Comparison of ENCODE assay signal across 15 cellular contexts in the genomic region with DNA sequence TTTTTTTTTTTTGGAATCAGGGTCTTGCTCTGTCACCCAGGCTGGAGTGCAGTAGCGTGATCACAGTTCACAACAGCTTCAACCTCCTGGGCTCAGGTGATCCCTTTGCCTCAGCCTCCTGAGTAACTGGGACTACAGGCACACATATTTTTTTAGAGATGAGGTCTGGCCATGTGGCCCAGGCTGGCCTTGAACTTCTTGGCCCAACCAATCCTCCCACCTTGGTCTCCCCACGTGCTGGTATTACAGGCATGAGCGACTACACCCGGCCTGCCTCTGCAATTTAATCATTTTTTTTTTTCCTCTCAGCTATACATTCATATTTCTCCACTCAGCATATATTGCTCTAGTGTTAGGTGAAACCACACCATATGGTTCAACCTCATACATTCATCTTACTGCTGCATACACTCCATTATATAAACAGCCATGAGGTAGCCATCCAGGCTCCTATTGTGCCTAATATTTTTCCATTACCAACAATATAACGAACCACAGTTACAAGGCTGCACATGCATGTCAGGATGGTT.
"Had no signal": no experiment of that assay in that cellular context is flagged by ENCODE, and none has a peak within 500 bp of the region (broad histone marks: within the 10 kb centered on the region; RNA-seq: fewer than 3 reads in every experiment).

No MANE protein-coding gene starts in this region.

- H3K27ac Mint-ChIP-seq: activated B cell treated with CpG ODN at 0.5 μM for 24 hours; activated CD8-positive, alpha-beta T cell treated with anti-CD3 and anti-CD28 coated beads for 36 hours; activated naive CD8-positive, alpha-beta T cell treated with anti-CD3 and anti-CD28 coated beads for 36 hours; activated T-helper 1 cell treated with anti-CD3 and anti-CD28 coated beads, Interleukin-12 subunit alpha, Interleukin-12 subunit beta, Interleukin-2, Interleukin-4 antibody, amounts not matched to agents 30 ng/mL and 10 ng/mL and 1 ng/mL, durations not matched to agents 14 hours and 24 hours and 36 hours; nephron progenitor cell had no signal

- DNase-seq: activated B cell treated with CpG ODN at 0.5 μM for 24 hours; activated CD4-positive, alpha-beta T cell treated with anti-CD3 and anti-CD28 coated beads for 48 hours; activated CD8-positive, alpha-beta memory T cell treated with anti-CD3 and anti-CD28 coated beads, Interleukin-2, amount 50 U/mL, for 4 hours; activated naive CD8-positive, alpha-beta T cell treated with anti-CD3 and anti-CD28 coated beads for 36 hours; cortex of kidney; effector memory CD4-positive, alpha-beta T cell; foreskin keratinocyte; glutamatergic neuron; nephron progenitor cell; occipital lobe; stomach; testis had no signal

- H3K9me3 Mint-ChIP-seq: activated B cell treated with CpG ODN at 0.5 μM for 24 hours; activated CD8-positive, alpha-beta T cell treated with anti-CD3 and anti-CD28 coated beads for 36 hours; activated naive CD8-positive, alpha-beta T cell treated with anti-CD3 and anti-CD28 coated beads for 36 hours; activated T-helper 1 cell treated with anti-CD3 and anti-CD28 coated beads, Interleukin-12 subunit alpha, Interleukin-12 subunit beta, Interleukin-2, Interleukin-4 antibody, amounts not matched to agents 30 ng/mL and 10 ng/mL and 1 ng/mL, durations not matched to agents 14 hours and 24 hours and 36 hours; central memory CD8-positive, alpha-beta T cell; nephron progenitor cell had no signal

- H3K4me3 Mint-ChIP-seq: activated B cell treated with CpG ODN at 0.5 μM for 24 hours; activated CD8-positive, alpha-beta T cell treated with anti-CD3 and anti-CD28 coated beads for 36 hours; activated naive CD8-positive, alpha-beta T cell treated with anti-CD3 and anti-CD28 coated beads for 36 hours; activated T-helper 1 cell treated with anti-CD3 and anti-CD28 coated beads, Interleukin-12 subunit alpha, Interleukin-12 subunit beta, Interleukin-2, Interleukin-4 antibody, amounts not matched to agents 30 ng/mL and 10 ng/mL and 1 ng/mL, durations not matched to agents 14 hours and 24 hours and 36 hours; central memory CD8-positive, alpha-beta T cell; nephron progenitor cell had no signal

- H3K27me3 Mint-ChIP-seq: activated B cell treated with CpG ODN at 0.5 μM for 24 hours; activated CD8-positive, alpha-beta T cell treated with anti-CD3 and anti-CD28 coated beads for 36 hours; activated naive CD8-positive, alpha-beta T cell treated with anti-CD3 and anti-CD28 coated beads for 36 hours; central memory CD8-positive, alpha-beta T cell had no signal
